Comparison of ENCODE assay signal across 1 cellular context in the genomic region with DNA sequence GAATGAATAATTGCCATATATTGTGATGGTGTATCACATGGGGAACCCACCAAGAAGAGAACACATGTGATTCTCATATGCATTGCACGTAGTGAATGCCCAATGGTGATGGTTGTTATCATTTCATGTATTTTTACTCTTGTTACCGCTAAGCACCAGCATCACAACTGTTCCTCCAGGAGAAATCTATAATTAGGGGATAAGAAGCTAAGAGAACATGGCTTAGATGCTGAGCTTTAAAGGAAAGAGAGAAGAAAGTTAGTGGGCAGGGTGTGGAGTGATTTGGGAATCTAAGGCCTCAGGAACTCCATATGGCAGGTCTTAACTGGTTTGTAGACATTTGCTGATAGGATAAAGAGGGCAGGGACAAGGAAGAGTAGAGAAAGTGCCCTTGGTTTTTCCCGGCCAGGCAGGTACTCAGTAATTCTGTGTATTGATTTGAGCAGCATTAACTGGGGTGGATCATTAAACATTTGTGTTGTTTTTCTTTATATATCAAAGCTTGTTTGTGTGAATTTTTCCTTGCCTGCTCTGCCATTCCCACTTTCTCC.
TF ChIP-seq lines count a peak whose summit lies in the region.

No MANE protein-coding gene starts in this region.

TF ChIP-seq in K562, 482 proteins besides CTCF, POLR2A, EP300 and RAD21 (continued from another document):
- peak; percentile 58; the same call in 1 of the 2 replicates for TF ChIP-seq ZBTB33 (CRISPR knock-in tag; IDR thresholded peaks at IDR 0.05)
